In the genomic region with DNA sequence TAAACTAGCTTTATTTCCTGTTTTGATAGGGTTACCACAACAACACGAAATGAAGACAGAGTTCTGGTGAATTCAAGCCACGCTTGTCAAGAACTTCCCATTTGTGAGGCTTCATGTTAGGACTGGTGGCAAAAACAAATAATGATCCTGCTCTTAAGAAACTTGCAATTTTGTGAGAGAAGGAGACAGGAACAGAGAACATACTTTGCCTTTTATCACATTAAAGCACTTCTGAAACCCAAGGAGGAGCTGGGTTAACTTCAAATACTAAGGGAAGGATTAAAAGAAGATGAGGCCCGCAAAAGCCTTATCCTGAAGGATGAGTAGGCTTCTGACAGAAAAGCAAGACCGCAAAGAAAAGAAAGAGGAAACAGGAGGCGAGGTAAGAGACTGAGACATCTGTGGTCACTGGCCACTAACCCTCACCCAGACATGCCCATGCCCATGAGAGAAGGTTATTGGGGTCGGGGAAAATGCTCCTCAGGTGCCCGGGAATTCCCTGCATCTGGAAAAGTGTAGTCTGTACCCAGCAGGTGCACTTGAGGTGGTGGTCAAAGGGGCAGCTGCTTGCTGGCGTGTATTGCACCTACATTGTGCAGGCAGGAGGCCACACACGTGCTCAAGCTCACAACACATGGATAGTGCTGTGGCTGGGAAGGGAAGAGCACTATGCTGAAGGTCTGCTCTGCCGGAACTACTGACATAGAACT, we compare ENCODE assay signal across 8 cellular contexts. TPM values are rescaled to one million over a fixed set of nuclear protein-coding genes. Genes with fewer than 3 reads are reported as not detected.
DNase-seq lines count a peak whose midpoint lies in the region; ATAC-seq and TF ChIP-seq lines count a peak whose summit lies in the region.

No MANE protein-coding gene starts in this region.

- H3K18ac ChIP-seq in H9 (ENCODE audit: insufficient read length, low read depth, low read length), result no peak overlapping the region

- no peaks in the 10 kb centered on the region for H3K9me3 ChIP-seq in CD4-positive, alpha-beta memory T cell (ENCODE audit: control insufficient read depth in 1 of 2, low read length in 2 of 2)
- no peaks in the 10 kb centered on the region for H3K9me3 ChIP-seq in H9 (ENCODE audit: control insufficient read depth, low read depth, low read length)
- H3K9me3 ChIP-seq in SJCRH30 (replicated peaks), result no peaks in the 10 kb centered on the region
- no peaks in the 10 kb centered on the region for H3K9me3 ChIP-seq in upper lobe of left lung

- H2BK20ac ChIP-seq in H9 (ENCODE audit: low read depth, low read length, poor library complexity, severe bottlenecking), result no peak overlapping the region

- H3K27ac Mint-ChIP-seq in CD4-positive, alpha-beta memory T cell, result peak overlapping the region; percentile 95 to 99 (median 97)
- H3K27ac Mint-ChIP-seq in H9, result peak overlapping the region; percentile 70 to 78 (median 75); a peak in 5 of 7 replicates

- H2BK12ac ChIP-seq in H9 (ENCODE audit: insufficient read length, low read depth, low read length), result no peak overlapping the region

- H4K20me1 ChIP-seq in H9 (ENCODE audit: control insufficient read depth, insufficient read depth, insufficient read length), result no peaks in the 10 kb centered on the region

- H4K8ac ChIP-seq in H9 (replicated peaks; ENCODE audit: insufficient read length, low read depth, low read length), result no peak overlapping the region

- H3K9me3 Mint-ChIP-seq in CD4-positive, alpha-beta memory T cell, result no peaks in the 10 kb centered on the region
- peaks cover 3 to 4% of the 10 kb centered on the region in 2 experiments; a peak in 2 of 5 replicates for H3K9me3 Mint-ChIP-seq in H9

- peak in 1 of 4 donors; percentile 7 for TF ChIP-seq EP300 in upper lobe of left lung (IDR thresholded peaks at IDR 0.05)

- H3K4me3 ChIP-seq in CD4-positive, alpha-beta memory T cell (ENCODE audit: low read length in 2 of 2), result peak overlapping the region in 1 of 2 donors; percentile 16
- H3K4me3 ChIP-seq in SJCRH30, result no peak overlapping the region
- no peak overlapping the region for H3K4me3 ChIP-seq in choroid plexus epithelial cell (ENCODE audit: low read depth, low read length)
- H3K4me3 ChIP-seq in upper lobe of left lung, result peak overlapping the region in 2 of 4 donors; percentile 10 to 20

- H3K36me3 Mint-ChIP-seq in CD4-positive, alpha-beta memory T cell, result peaks cover 4 to 7% of the 10 kb centered on the region in 2 donors
- H3K36me3 Mint-ChIP-seq in H9 (ENCODE audit: insufficient read depth in 1 of 3, low read depth in 3 of 3), result peaks cover 5 to 19% (median 5%) of the 10 kb centered on the region in 3 experiments; a peak in 6 of 7 replicates

- H4K5ac ChIP-seq in H9 (ENCODE audit: insufficient read length, low read depth, low read length), result no peak overlapping the region

- no CpG with 5 or more reads among the region's 10 CpGs for WGBS in H9 (ENCODE audit: extremely low coverage, insufficient read length, low lambda C conversion rate)
- 30 to 47% methylated on average over 7 to 10 of the region's 10 CpGs for WGBS in upper lobe of left lung, 2 donors

- no peak overlapping the region for H2AK5ac ChIP-seq in H9 (ENCODE audit: insufficient read length, low read length)

- peaks cover 6% of the 10 kb centered on the region; the same call in 1 of the 2 replicates for H3K79me2 ChIP-seq in H9 (ENCODE audit: insufficient read depth, low read length)

- no peak overlapping the region for H3K4ac ChIP-seq in H9 (ENCODE audit: low read depth, low read length)

- H2BK5ac ChIP-seq in H9 (ENCODE audit: insufficient read length, low read length), result no peak overlapping the region

- peak; percentile 91 to 94 for ATAC-seq in upper lobe of left lung (ENCODE audit: low FRiP score in 2 of 2)

- H3K27ac ChIP-seq in CD4-positive, alpha-beta memory T cell (ENCODE audit: low read depth, low read length), result peak overlapping the region; percentile 85
- no peak overlapping the region for H3K27ac ChIP-seq in H9 (ENCODE audit: insufficient read length, low read depth, low read length)
- H3K27ac ChIP-seq in SJCRH30, result peak overlapping the region; percentile 49
- H3K27ac ChIP-seq in upper lobe of left lung, result peak overlapping the region; percentile 75 to 87 (median 80)

- no peaks in the 10 kb centered on the region for H3K27me3 Mint-ChIP-seq in CD4-positive, alpha-beta memory T cell
- H3K27me3 Mint-ChIP-seq in H9 (ENCODE audit: low read depth), result no peaks in the 10 kb centered on the region

- H3K4me2 ChIP-seq in H9 (ENCODE audit: insufficient read depth, insufficient read length, low read length), result no peak overlapping the region

- no peaks in the 10 kb centered on the region for H3K23me2 ChIP-seq in H9 (ENCODE audit: insufficient read length, low read depth, low read length, poor library complexity, severe bottlenecking)

- no peak overlapping the region for H3K9ac ChIP-seq in H9 (ENCODE audit: extremely low read depth, insufficient read length, low read length)

- no peak overlapping the region for H2AFZ ChIP-seq in H9 (ENCODE audit: low read length)

- CTCF ChIA-PET in CD4-positive, alpha-beta memory T cell (lab: Charles Lee; ENCODE audit: partially characterized antibody), result no interaction called here

- peaks cover 57% of the 10 kb centered on the region for H3K4me1 ChIP-seq in CD4-positive, alpha-beta memory T cell (ENCODE audit: insufficient read depth, low read length)
- H3K4me1 ChIP-seq in H9 (ENCODE audit: insufficient read depth, low read length) (peaks cover 4% of the 10 kb centered on the region; the same call in 1 of the 2 replicates), SJCRH30 (peaks cover 16% of the 10 kb centered on the region), upper lobe of left lung (peaks cover 49 to 64% (median 52%) of the 10 kb centered on the region in 4 donors)

- H3K4me3 Mint-ChIP-seq in CD4-positive, alpha-beta memory T cell, result peak overlapping the region; percentile 65 to 89 (median 80)
- no peak overlapping the region for H3K4me3 Mint-ChIP-seq in H9

- no peaks in the 10 kb centered on the region for H3K36me3 ChIP-seq in CD4-positive, alpha-beta memory T cell (ENCODE audit: insufficient read depth, low read length)
- peaks cover 5% of the 10 kb centered on the region; the same call in 1 of the 2 replicates for H3K36me3 ChIP-seq in SJCRH30
- no peaks in the 10 kb centered on the region for H3K36me3 ChIP-seq in upper lobe of left lung

- H3K14ac ChIP-seq in H9 (ENCODE audit: insufficient read depth, low read length), result no peak overlapping the region

- intact Hi-C loops in CD4-positive, alpha-beta memory T cell (cut with micrococcal nuclease), result loop anchor here (1.0 kb wide), 1 partner anchor 50 kb away; a partner anchor contains a TSS
- intact Hi-C loops in posterior vena cava (cut with DNase I), result loop anchor here in 1 of 2 donors (10.0 kb wide), 1 partner anchor 48 kb away; a partner anchor contains a TSS

- no peak overlapping the region for H3T11ph ChIP-seq in H9 (ENCODE audit: low read length)

- H3K4me1 Mint-ChIP-seq in CD4-positive, alpha-beta memory T cell, result peaks cover 51 to 78% (median 65%) of the 10 kb centered on the region in 4 donors
- H3K4me1 Mint-ChIP-seq in H9, result peaks cover 27 to 35% of the 10 kb centered on the region in 2 experiments

- H3K56ac ChIP-seq in H9 (ENCODE audit: insufficient read length, low read depth, low read length), result no peak overlapping the region

- peak; percentile 73 to 82 (median 75) for DNase-seq in CD4-positive, alpha-beta memory T cell
- DNase-seq in H9 (no peak), SJCRH30 (peak in 1 of 2 experiments; percentile 34), choroid plexus epithelial cell (ENCODE audit: low read depth) (peak; percentile 95), medulla oblongata (ENCODE audit: extremely low spot score) (peak; percentile 71), upper lobe of left lung (peak in 1 of 2 donors; percentile 35), HuH-7.5 (ENCODE audit: low spot score) (no peak), posterior vena cava (ENCODE audit: low spot score) (no peak)

- peaks cover under 1% of the 10 kb centered on the region for H3K79me1 ChIP-seq in H9 (ENCODE audit: insufficient read depth, low read depth, low read length, poor library complexity, severe bottlenecking)

- H2BK120ac ChIP-seq in H9 (ENCODE audit: low read depth, low read length, poor library complexity, severe bottlenecking), result no peak overlapping the region

- no peak overlapping the region for H2BK15ac ChIP-seq in H9 (ENCODE audit: low read depth, low read length)

- POLR2A ChIA-PET in CD4-positive, alpha-beta memory T cell (lab: Charles Lee; ENCODE audit: partially characterized antibody), result interaction anchor here (0.7 to 1.6 kb wide), 7 partner anchors 17 to 81 kb away, joined by 3 to 12 read pairs (median 3); a partner anchor contains a TSS

- H3K27me3 ChIP-seq in CD4-positive, alpha-beta memory T cell (ENCODE audit: insufficient read depth, low read length), result no peaks in the 10 kb centered on the region
- H3K27me3 ChIP-seq in H9 (ENCODE audit: insufficient read depth, low read length) (no peaks in the 10 kb centered on the region), SJCRH30 (no peaks in the 10 kb centered on the region), upper lobe of left lung (no peaks in the 10 kb centered on the region)

- H3K23ac ChIP-seq in H9 (ENCODE audit: insufficient read length, low read depth, low read length), result no peak overlapping the region

- no peak for TF ChIP-seq POLR2A in upper lobe of left lung (IDR thresholded peaks at IDR 0.05)

- TF ChIP-seq CTCF in H9 (conservative IDR thresholded peaks at IDR 0.05) (no peak), choroid plexus epithelial cell (conservative IDR thresholded peaks at IDR 0.05; ENCODE audit: low read depth, low read length) (no peak), upper lobe of left lung (IDR thresholded peaks at IDR 0.05) (no peak)

- H4K91ac ChIP-seq in H9 (ENCODE audit: insufficient read length, low read depth, low read length), result no peak overlapping the region

RNA-seq across cellular contexts. Expression of a gene that starts 50.5 kb away (rescaled TPM):
- 100 to 1,000 TPM; 114 to 117 TPM for total RNA-seq in CD4-positive, alpha-beta memory T cell
- polyA plus RNA-seq in CD4-positive, alpha-beta memory T cell, result 10 to 100 TPM; 73.8 to 81.5 TPM
- total RNA-seq in H9 (2021) (90.3 and 98.1 TPM in 2 replicates), upper lobe of left lung (100 to 1,000 TPM in 2 of 6 donors, 10 to 100 TPM in 4; 50.2 to 180 (median 65.9) TPM), posterior vena cava (100 to 1,000 TPM; 138 to 141 TPM)
- 97.9 and 98.8 TPM in 2 replicates for total RNA-seq in SJCRH30 (2014; rRNA removed; shearing (Covaris generic))

Comparison
In these comparisons a context has a peak if more than half of its experiments do, and no peak if none do; other contexts are left out.
1. DNase-seq: peak in CD4-positive, alpha-beta memory T cell (5 of 5), choroid plexus epithelial cell (single experiment) and medulla oblongata (single experiment); none in H9 (single experiment), HuH-7.5 (single experiment) and posterior vena cava (single experiment).
2. H3K4me3 Mint-ChIP-seq: peak in CD4-positive, alpha-beta memory T cell (8 of 8); none in H9 (0 of 2).